1 cellular context compared by ENCODE assay signal in genomic region chr4:145815626-145816025, GRCh38.
TF ChIP-seq lines count a peak whose summit lies in the region.

No MANE protein-coding gene starts in this region.

TF ChIP-seq in SK-N-SH treated with all-trans-retinoic acid at 6 μM for 48 hours, 23 proteins besides CTCF, POLR2A, EP300 and RAD21 (continued from another document):
- TF ChIP-seq TSHZ2 (CRISPR knock-in tag; IDR thresholded peaks at IDR 0.05) (no peak), ZNF565 (CRISPR knock-in tag; conservative IDR thresholded peaks at IDR 0.05; ENCODE audit: low read depth) (no peak), ISL1 (CRISPR knock-in tag; IDR thresholded peaks at IDR 0.05) (no peak)
TF ChIP-seq in SK-N-SH treated with all-trans-retinoic acid at 6 μM for 48 hours: peak in this region for 0.
